In the genomic region with DNA sequence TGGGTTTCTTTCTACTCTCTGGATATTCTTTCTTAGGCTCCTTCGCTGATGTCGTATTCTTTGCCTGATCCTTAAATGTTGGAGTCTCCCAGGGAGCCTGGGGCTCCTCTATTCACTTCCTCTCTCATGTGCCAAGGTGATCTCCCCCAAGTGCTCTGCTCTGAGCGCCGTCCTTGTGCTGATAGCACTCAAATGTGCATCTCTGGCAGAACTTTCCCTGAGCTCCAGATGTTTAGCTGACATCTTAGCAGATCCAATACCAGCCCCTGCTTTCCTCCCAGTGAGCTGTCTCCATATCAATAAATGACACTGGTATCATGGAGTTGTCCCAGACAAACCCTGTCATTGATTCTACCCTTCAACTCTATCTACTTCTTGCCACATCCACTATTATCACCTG, we compare ENCODE assay signal across 27 cellular contexts.
"Had no signal": no experiment of that assay in that cellular context is flagged by ENCODE, and none has a peak within 500 bp of the region (broad histone marks: within the 10 kb centered on the region; RNA-seq: fewer than 3 reads in every experiment).

No MANE protein-coding gene starts in this region.

- H3K27ac ChIP-seq: colonic mucosa, coronary artery, dorsolateral prefrontal cortex, epithelial cell of prostate, esophagus muscularis mucosa, esophagus squamous epithelium, foreskin keratinocyte, gastrocnemius medialis, gastroesophageal sphincter, heart right ventricle had no signal

- H3K27me3 ChIP-seq: colonic mucosa, dorsolateral prefrontal cortex, esophagus muscularis mucosa, foreskin keratinocyte, gastrocnemius medialis, gastroesophageal sphincter had no signal

- H3K4me1 ChIP-seq: colonic mucosa, esophagus muscularis mucosa, esophagus squamous epithelium, foreskin keratinocyte, gastrocnemius medialis, gastroesophageal sphincter, heart right ventricle had no signal

- DNase-seq: colonic mucosa; cortex of kidney; dermis blood vessel endothelial cell; dorsolateral prefrontal cortex; effector CD4-positive, alpha-beta T cell; effector CD8-positive, alpha-beta T cell; effector memory CD4-positive, alpha-beta T cell; effector memory CD8-positive, alpha-beta T cell; endodermal cell; erythroblast; esophagus squamous epithelium; foreskin fibroblast; foreskin keratinocyte; foreskin melanocyte; gastrocnemius medialis; glutamatergic neuron; head of caudate nucleus; heart right ventricle had no signal

- H3K36me3 ChIP-seq: colonic mucosa, esophagus muscularis mucosa, esophagus squamous epithelium, gastrocnemius medialis, gastroesophageal sphincter, heart right ventricle had no signal

- ATAC-seq: effector memory CD8-positive, alpha-beta T cell; esophagus mucosa; foreskin keratinocyte; gastrocnemius medialis; gastroesophageal sphincter; heart right ventricle had no signal

- H3K4me3 ChIP-seq: colonic mucosa, coronary artery, dorsolateral prefrontal cortex, esophagus muscularis mucosa, esophagus squamous epithelium, gastrocnemius medialis, gastroesophageal sphincter, heart right ventricle had no signal

- FAIRE-seq: colon, endometrium, endothelial cell of umbilical vein, frontal cortex had no signal

- H3K9me3 ChIP-seq: colonic mucosa, esophagus muscularis mucosa, esophagus squamous epithelium, gastrocnemius medialis, gastroesophageal sphincter, heart right ventricle had no signal
